ENCODE assay signal across 8 cellular contexts in genomic region chr19:58154679-58155648, GRCh38. TPM values are rescaled to one million over a fixed set of nuclear protein-coding genes. Genes with fewer than 3 reads are reported as not detected.
DNase-seq lines count a peak whose midpoint lies in the region; ATAC-seq and TF ChIP-seq lines count a peak whose summit lies in the region.

No MANE protein-coding gene starts in this region.

- no peak overlapping the region for H2AFZ ChIP-seq in OCI-LY1 (ENCODE audit: low read length)

- H3K27ac ChIP-seq in OCI-LY1 (ENCODE audit: low read depth, low read length, poor library complexity, severe bottlenecking): no peak overlapping the region

- peaks cover 26 to 84% (median 74%) of the 10 kb centered on the region in 7 donors for H3K9me3 Mint-ChIP-seq in CD14-positive monocyte

- H3F3A ChIP-seq in OCI-LY1 (ENCODE audit: insufficient read depth, low read length): no peaks in the 10 kb centered on the region

- no peaks in the 10 kb centered on the region for H3K36me3 ChIP-seq in OCI-LY1 (ENCODE audit: insufficient read depth, low read length)
- no peaks in the 10 kb centered on the region for H3K36me3 ChIP-seq in mucosa of stomach (ENCODE audit: control insufficient read depth, insufficient read depth, low read length)

- peak overlapping the region; percentile 74 for H3K4me2 ChIP-seq in OCI-LY1 (ENCODE audit: low read length)

- H3K27me3 Mint-ChIP-seq in CD14-positive monocyte (ENCODE audit: low read depth in 3 of 3): peaks cover 2 to 11% (median 10%) of the 10 kb centered on the region in 3 donors

- H3K9me2 ChIP-seq in OCI-LY1 (ENCODE audit: low read depth, low read length): no peaks in the 10 kb centered on the region

- peaks cover 1 to 2% of the 10 kb centered on the region in 2 donors for H3K36me3 Mint-ChIP-seq in CD14-positive monocyte

- intact Hi-C loops in CD14-positive monocyte (cut with micrococcal nuclease): loop anchor here (5.0 to 10.0 kb wide), 5 partner anchors 240 to 1050 kb away; partner anchors contain the start of genes TRAPPC2B (in 1 of the 2), ZNF417 (in 1 of the 2) and ZNF547 (in 1 of the 2)

- ATAC-seq in GM19351 (IDR thresholded peaks at IDR 0.05; ENCODE audit: unreplicated experiment): peak; percentile 64
- ATAC-seq in esophagus mucosa: peak; percentile 96

- H3K4me1 Mint-ChIP-seq in CD14-positive monocyte: peaks cover 9% of the 10 kb centered on the region

- TF ChIP-seq CTCF in CD14-positive monocyte (IDR thresholded peaks at IDR 0.05) (peak; percentile 91), OCI-LY1 (IDR thresholded peaks at IDR 0.05; ENCODE audit: low read length) (peak; percentile 64)

- peaks cover 13% of the 10 kb centered on the region for H3K4me1 ChIP-seq in OCI-LY1 (ENCODE audit: insufficient read depth, low read length, severe bottlenecking)
- peaks cover 19% of the 10 kb centered on the region for H3K4me1 ChIP-seq in mucosa of stomach (ENCODE audit: control insufficient read depth, insufficient read depth, low read length)

- no peaks in the 10 kb centered on the region for H3K79me2 ChIP-seq in OCI-LY1 (ENCODE audit: insufficient read depth, low read length)

- no peak overlapping the region for H3K27ac Mint-ChIP-seq in CD14-positive monocyte

- H3K4me3 ChIP-seq in OCI-LY1 (ENCODE audit: low read depth, low read length, poor library complexity, severe bottlenecking) (peak overlapping the region; percentile 74), mucosa of stomach (ENCODE audit: low read length) (peak overlapping the region; percentile 21)

- no peaks in the 10 kb centered on the region for H3K27me3 ChIP-seq in OCI-LY1 (ENCODE audit: insufficient read depth, low read length)
- H3K27me3 ChIP-seq in mucosa of stomach (ENCODE audit: control insufficient read depth, insufficient read depth, low read length): no peaks in the 10 kb centered on the region

- H3K4me3 Mint-ChIP-seq in CD14-positive monocyte: peak overlapping the region; percentile 74 to 86

- peaks cover 13% of the 10 kb centered on the region for H3K9me3 ChIP-seq in OCI-LY1 (ENCODE audit: low read length)
- no peaks in the 10 kb centered on the region for H3K9me3 ChIP-seq in mucosa of stomach (ENCODE audit: control insufficient read depth, low read length)

- H4K20me1 ChIP-seq in OCI-LY1 (ENCODE audit: insufficient read depth, low read length): no peaks in the 10 kb centered on the region

- DNase-seq in CD14-positive monocyte (ENCODE audit: low spot score): peak; percentile 90
- DNase-seq in HK-2 (ENCODE audit: unreplicated experiment): peak; percentile 99
- DNase-seq in activated T-cell treated with anti-CD3 and anti-CD28 coated beads, Interleukin-2, amount 50 U/mL, for 48 hours: peak; percentile 99
- peak; percentile 93 to 98 for DNase-seq in stimulated activated CD8-positive, alpha-beta memory T cell treated with anti-CD3 and anti-CD28 coated beads, Interleukin-4, amount 100 ng/mL, for 4 hours (ENCODE audit: low read depth in 2 of 2, low spot score in 1 of 2)

- peak overlapping the region; percentile 74 for H3K9ac ChIP-seq in OCI-LY1 (ENCODE audit: low read length)
- peak overlapping the region; percentile 72 for H3K9ac ChIP-seq in mucosa of stomach (ENCODE audit: low read length)

RNA-seq across cellular contexts. Expression of gene ZNF329, which starts 4.4 kb away (rescaled TPM):
- 1 to 10 TPM in 1 of 2 donors, under 1 TPM in 1; 0.56 to 1.2 TPM for polyA plus RNA-seq in CD14-positive monocyte
- 2.9 TPM for total RNA-seq in esophagus mucosa

RNA-seq across cellular contexts. Expression of gene ZNF274, which starts 27.9 kb away (rescaled TPM):
- 1 to 10 TPM; 5.8 to 9.0 TPM for polyA plus RNA-seq in CD14-positive monocyte
- total RNA-seq in esophagus mucosa: 19.5 TPM

RNA-seq across cellular contexts. Expression of gene ZSCAN18, which starts 56.9 kb away (rescaled TPM):
- polyA plus RNA-seq in CD14-positive monocyte: 1 to 10 TPM; 1.1 to 2.3 TPM
- 9.4 TPM for total RNA-seq in esophagus mucosa
